Comparison of ENCODE assay signal across 8 cellular contexts in the genomic region with DNA sequence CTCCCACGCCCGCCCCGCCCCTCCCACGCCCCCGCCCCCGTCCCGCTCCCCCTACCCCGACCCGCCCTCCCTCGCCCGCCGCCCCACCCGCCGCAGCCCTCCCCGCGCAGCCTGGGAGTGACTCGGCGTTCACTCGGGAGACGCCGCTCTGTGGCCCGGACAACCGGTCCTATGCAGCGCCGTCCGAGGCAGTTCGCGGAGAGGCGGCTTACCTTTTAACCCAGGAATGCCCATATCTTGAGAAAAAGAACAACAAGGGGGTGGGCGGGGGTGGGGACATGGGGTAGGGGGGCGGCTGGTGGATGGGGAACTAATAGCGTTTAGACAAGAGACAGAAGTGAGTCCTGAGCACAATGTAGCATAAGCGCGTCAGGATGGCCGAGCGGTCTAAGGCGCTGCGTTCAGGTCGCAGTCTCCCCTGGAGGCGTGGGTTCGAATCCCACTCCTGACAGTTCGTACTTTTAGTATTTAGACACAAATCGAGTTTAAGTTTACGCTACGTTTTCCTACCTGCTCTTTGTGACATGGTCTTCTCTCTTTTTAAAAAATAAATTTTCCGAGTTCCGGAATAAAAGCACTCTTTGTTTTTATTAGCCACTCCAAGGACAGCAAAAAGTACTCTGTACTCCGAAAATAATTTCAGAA. TPM values are rescaled to one million over a fixed set of nuclear protein-coding genes. Genes with fewer than 3 reads are reported as not detected.
A peak's percentile ranks its signal among the peaks of the same experiment; 100 is the strongest.
DNase-seq lines count a peak whose midpoint lies in the region; ATAC-seq and TF ChIP-seq lines count a peak whose summit lies in the region.

No MANE protein-coding gene starts in this region.

- peak; percentile 84 for DNase-seq in DMS53 treated with DMSO at 0.1 percent for 48 hours (lab: John Stamatoyannopoulos, UW; ENCODE audit: unreplicated experiment)
- peak; percentile 87 for DNase-seq in KBM-7
- peak; percentile 94 for DNase-seq in RPMI8226
- DNase-seq in activated T-helper 2 cell treated with anti-CD3 and anti-CD28 coated beads, Interferon-gamma antibody, Interleukin-2, Interleukin-4, amounts not matched to agents 10 μg/mL and 5 μg/mL and 100 μg/mL, durations not matched to agents 14 hours and 24 hours and 36 hours (ENCODE audit: low spot score) = peak; percentile 78
- DNase-seq in fibroblast of pulmonary artery (ENCODE audit: low read depth) = peak; percentile 87

- in situ Hi-C loops in KBM-7 (cut with MboI; ENCODE audit: low pct_unique_long_range_greater_than_20kb, low sequenced_read_pairs) = no loop called here

- H3K9me3 Mint-ChIP-seq in activated T-helper 2 cell treated with anti-CD3 and anti-CD28 coated beads, Interferon-gamma antibody, Interleukin-2, Interleukin-4, amounts not matched to agents 10 μg/mL and 5 μg/mL and 100 μg/mL, durations not matched to agents 14 hours and 24 hours and 36 hours = no peaks in the 10 kb centered on the region
- H3K9me3 Mint-ChIP-seq in nephron = no peaks in the 10 kb centered on the region
- no peaks in the 10 kb centered on the region for H3K9me3 Mint-ChIP-seq in stimulated activated naive CD8-positive, alpha-beta T cell treated with anti-CD3 and anti-CD28 coated beads, Interleukin-15, Interleukin-2, amounts not matched to agents 100 ng/mL and 50 ng/mL, for 24 hours

- H3K4me3 Mint-ChIP-seq in activated T-helper 2 cell treated with anti-CD3 and anti-CD28 coated beads, Interferon-gamma antibody, Interleukin-2, Interleukin-4, amounts not matched to agents 10 μg/mL and 5 μg/mL and 100 μg/mL, durations not matched to agents 14 hours and 24 hours and 36 hours (ENCODE audit: low read depth) = peak overlapping the region; percentile 82
- peak overlapping the region; percentile 81 to 94 (median 89) for H3K4me3 Mint-ChIP-seq in nephron
- peak overlapping the region; percentile 83 for H3K4me3 Mint-ChIP-seq in stimulated activated naive CD8-positive, alpha-beta T cell treated with anti-CD3 and anti-CD28 coated beads, Interleukin-15, Interleukin-2, amounts not matched to agents 100 ng/mL and 50 ng/mL, for 24 hours

- intact Hi-C loops in activated T-helper 2 cell treated with anti-CD3 and anti-CD28 coated beads, Interferon-gamma antibody, Interleukin-2, Interleukin-4, amounts not matched to agents 10 μg/mL and 5 μg/mL and 100 μg/mL, durations not matched to agents 14 hours and 24 hours and 36 hours (cut with micrococcal nuclease) = loop anchor here (1.0 to 5.0 kb wide), 5 partner anchors 11 to 47 kb away; no protein-coding TSS in a partner anchor

- H3K36me3 Mint-ChIP-seq in activated T-helper 2 cell treated with anti-CD3 and anti-CD28 coated beads, Interferon-gamma antibody, Interleukin-2, Interleukin-4, amounts not matched to agents 10 μg/mL and 5 μg/mL and 100 μg/mL, durations not matched to agents 14 hours and 24 hours and 36 hours (ENCODE audit: low read depth) = peaks cover 4% of the 10 kb centered on the region
- H3K36me3 Mint-ChIP-seq in nephron (ENCODE audit: low read depth) = no peaks in the 10 kb centered on the region
- no peaks in the 10 kb centered on the region for H3K36me3 Mint-ChIP-seq in stimulated activated naive CD8-positive, alpha-beta T cell treated with anti-CD3 and anti-CD28 coated beads, Interleukin-15, Interleukin-2, amounts not matched to agents 100 ng/mL and 50 ng/mL, for 24 hours (ENCODE audit: low read depth)

- peak; percentile 55 for ATAC-seq in GM21723 (IDR thresholded peaks at IDR 0.05; ENCODE audit: unreplicated experiment)

- peaks cover 39% of the 10 kb centered on the region for H3K4me1 Mint-ChIP-seq in activated T-helper 2 cell treated with anti-CD3 and anti-CD28 coated beads, Interferon-gamma antibody, Interleukin-2, Interleukin-4, amounts not matched to agents 10 μg/mL and 5 μg/mL and 100 μg/mL, durations not matched to agents 14 hours and 24 hours and 36 hours (ENCODE audit: low read depth)
- peaks cover 26% of the 10 kb centered on the region for H3K4me1 Mint-ChIP-seq in nephron
- H3K4me1 Mint-ChIP-seq in stimulated activated naive CD8-positive, alpha-beta T cell treated with anti-CD3 and anti-CD28 coated beads, Interleukin-15, Interleukin-2, amounts not matched to agents 100 ng/mL and 50 ng/mL, for 24 hours (ENCODE audit: low read depth) = peaks cover 36% of the 10 kb centered on the region

- H3K27ac Mint-ChIP-seq in activated T-helper 2 cell treated with anti-CD3 and anti-CD28 coated beads, Interferon-gamma antibody, Interleukin-2, Interleukin-4, amounts not matched to agents 10 μg/mL and 5 μg/mL and 100 μg/mL, durations not matched to agents 14 hours and 24 hours and 36 hours = peak overlapping the region; percentile 83
- peak overlapping the region; percentile 97 to 99 (median 99) for H3K27ac Mint-ChIP-seq in nephron
- peak overlapping the region; percentile 95 for H3K27ac Mint-ChIP-seq in stimulated activated naive CD8-positive, alpha-beta T cell treated with anti-CD3 and anti-CD28 coated beads, Interleukin-15, Interleukin-2, amounts not matched to agents 100 ng/mL and 50 ng/mL, for 24 hours

- H3K4me3 ChIP-seq in fibroblast of pulmonary artery (replicated peaks; ENCODE audit: low read depth, low read length) = peak overlapping the region; percentile 37

- H3K27me3 Mint-ChIP-seq in activated T-helper 2 cell treated with anti-CD3 and anti-CD28 coated beads, Interferon-gamma antibody, Interleukin-2, Interleukin-4, amounts not matched to agents 10 μg/mL and 5 μg/mL and 100 μg/mL, durations not matched to agents 14 hours and 24 hours and 36 hours (ENCODE audit: low read depth) = peaks cover 2% of the 10 kb centered on the region
- peaks cover 3% of the 10 kb centered on the region for H3K27me3 Mint-ChIP-seq in nephron (ENCODE audit: low read depth)
- no peaks in the 10 kb centered on the region for H3K27me3 Mint-ChIP-seq in stimulated activated naive CD8-positive, alpha-beta T cell treated with anti-CD3 and anti-CD28 coated beads, Interleukin-15, Interleukin-2, amounts not matched to agents 100 ng/mL and 50 ng/mL, for 24 hours

- TF ChIP-seq CTCF in fibroblast of pulmonary artery (IDR thresholded peaks at IDR 0.05; ENCODE audit: low read length, missing control alignments) (no peak), nephron (IDR thresholded peaks at IDR 0.05; ENCODE audit: unreplicated experiment in 3 of 3) (no peak)

RNA-seq across cellular contexts. Expression of a gene that starts 17.2 kb away (rescaled TPM):
- total RNA-seq in activated T-helper 2 cell treated with anti-CD3 and anti-CD28 coated beads, Interferon-gamma antibody, Interleukin-2, Interleukin-4, amounts not matched to agents 10 μg/mL and 5 μg/mL and 100 μg/mL, durations not matched to agents 14 hours and 24 hours and 36 hours = 92.2 and 99.4 TPM in 2 replicates

RNA-seq across cellular contexts. Expression of a gene that starts 20.9 kb away (rescaled TPM):
- not detected in 2 replicates for total RNA-seq in activated T-helper 2 cell treated with anti-CD3 and anti-CD28 coated beads, Interferon-gamma antibody, Interleukin-2, Interleukin-4, amounts not matched to agents 10 μg/mL and 5 μg/mL and 100 μg/mL, durations not matched to agents 14 hours and 24 hours and 36 hours

Comparison
In these comparisons a context has a peak if more than half of its experiments do, and no peak if none do; other contexts are left out.
1. Peak in every context shown above with its lines: DNase-seq, ATAC-seq and H3K4me3 ChIP-seq.